Comparison of ENCODE assay signal across 8 cellular contexts in the genomic region with DNA sequence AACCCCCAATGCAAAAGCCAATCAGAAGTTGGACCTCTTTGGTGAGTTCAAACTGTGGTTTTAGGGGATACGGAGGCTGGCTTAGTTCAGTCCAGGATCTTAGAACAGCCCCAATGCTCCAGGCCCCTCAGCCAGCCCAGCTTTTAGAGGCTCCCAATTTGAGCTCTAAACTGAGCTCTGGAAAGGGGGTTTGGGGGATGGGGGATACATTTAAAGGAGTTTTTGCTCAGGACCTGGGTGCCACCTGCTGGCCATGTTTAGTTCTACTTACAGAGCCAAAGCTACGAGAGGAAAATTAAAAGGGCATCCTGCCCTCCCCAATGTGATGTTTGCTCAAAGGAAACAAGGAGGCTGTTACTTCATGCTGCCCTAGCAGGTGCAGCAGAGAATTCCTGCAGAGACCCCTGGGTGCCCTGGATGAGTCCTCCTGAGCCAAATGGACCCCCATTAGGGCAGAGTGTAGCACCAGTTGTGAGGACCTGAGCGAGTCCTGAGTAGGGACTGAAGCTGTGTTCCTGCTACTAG. TPM values are rescaled to one million over a fixed set of nuclear protein-coding genes. Genes with fewer than 3 reads are reported as not detected.
A peak's percentile ranks its signal among the peaks of the same experiment; 100 is the strongest.
DNase-seq lines count a peak whose midpoint lies in the region; ATAC-seq and TF ChIP-seq lines count a peak whose summit lies in the region.

No MANE protein-coding gene starts in this region.

- no peak for ATAC-seq in GM18867 (IDR thresholded peaks at IDR 0.05; ENCODE audit: unreplicated experiment)
- ATAC-seq in HG02938 (IDR thresholded peaks at IDR 0.05; ENCODE audit: unreplicated experiment): no peak

- CTCF ChIA-PET in RWPE1 (lab: Yijun Ruan, JAX): interaction anchor here (0.6 to 5.6 kb wide), 24 partner anchors 9 to 1191 kb away, joined by 3 to 115 read pairs (median 4); partner anchors contain the start of gene TMEM214

- DNase-seq in DMS79 (lab: John Stamatoyannopoulos, UW) (peak; percentile 29), Kasumi-1 (lab: John Stamatoyannopoulos, UW) (peak; percentile 53 to 77), RWPE1 (ENCODE audit: low spot score) (peak; percentile 67), cardiac septum (ENCODE audit: low spot score) (peak; percentile 14), retina (peak; percentile 67)
- DNase-seq in activated naive CD8-positive, alpha-beta T cell treated with anti-CD3 and anti-CD28 coated beads, Interleukin-2, amount 50 U/mL, for 16 hours (ENCODE audit: low read depth, low spot score): peak; percentile 15

- TF ChIP-seq CTCF in RWPE1 (conservative IDR thresholded peaks at IDR 0.05; ENCODE audit: low read depth): peak; percentile 58

- no peak overlapping the region for H3K27ac ChIP-seq in RWPE1

- intact Hi-C loops in cardiac septum (cut with DNase I): loop anchor here (1.0 to 5.0 kb wide), 2 partner anchors 56 to 170 kb away; partner anchors contain the start of gene DPYSL5

- POLR2A ChIA-PET in RWPE1 (lab: Yijun Ruan, JAX; ENCODE audit: low non-redundant PET): interaction anchor here (0.6 kb wide), 1 partner anchor 200 kb away, joined by 6 read pairs; no protein-coding TSS in a partner anchor

RNA-seq across cellular contexts. Expression of gene TMEM214, which starts 15.9 kb away (rescaled TPM):
- total RNA-seq in cardiac septum: 40.3 TPM

RNA-seq across cellular contexts. Expression of gene AGBL5, which starts 34.6 kb away (rescaled TPM):
- total RNA-seq in cardiac septum: 11.7 TPM

RNA-seq across cellular contexts. Expression of gene MAPRE3, which starts 46.4 kb away (rescaled TPM):
- total RNA-seq in cardiac septum: 43.1 TPM

RNA-seq across cellular contexts. Expression of gene OST4, which starts 54.6 kb away (rescaled TPM):
- total RNA-seq in cardiac septum: 339 TPM

Comparison
In these comparisons a context has a peak if more than half of its experiments do, and no peak if none do; other contexts are left out.
1. DNase-seq: peak in every context shown above with its lines; median percentile 67 in RWPE1; 67 in retina; 65 in Kasumi-1; 29 in DMS79; 15 in activated naive CD8-positive, alpha-beta T cell treated with anti-CD3 and anti-CD28 coated beads, Interleukin-2, amount 50 U/mL, for 16 hours; 14 in cardiac septum.